17 cellular contexts compared by ENCODE assay signal in the genomic region with DNA sequence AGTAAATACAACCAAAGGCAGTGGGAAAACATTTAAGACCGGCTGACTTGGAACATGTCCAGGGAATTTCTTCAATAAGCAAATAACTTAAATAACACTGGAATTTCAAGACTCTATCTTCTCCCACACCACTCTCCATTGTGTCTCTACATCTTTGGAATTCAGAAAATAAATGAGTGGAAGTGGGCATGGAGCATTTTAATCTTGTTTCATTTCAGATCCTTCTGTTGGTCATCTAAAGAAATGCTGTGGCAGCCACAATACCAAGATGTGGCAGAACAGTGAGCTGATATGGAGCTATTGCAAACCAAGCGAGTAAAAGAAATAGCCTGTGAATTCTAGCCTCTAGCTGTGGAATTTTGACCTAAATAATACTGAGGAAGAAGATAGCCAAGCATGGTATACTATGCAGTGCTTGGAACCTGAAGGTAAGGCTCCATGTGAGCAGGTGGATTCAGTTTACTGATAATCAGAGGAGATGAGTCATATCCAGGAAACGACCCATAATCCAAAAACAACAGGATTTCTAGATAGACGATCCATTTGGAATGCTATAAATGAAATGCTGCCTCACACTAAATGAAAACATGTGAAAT.
DNase-seq lines count a peak whose midpoint lies in the region; ATAC-seq and TF ChIP-seq lines count a peak whose summit lies in the region.
"Had no signal": no experiment of that assay in that cellular context is flagged by ENCODE, and none has a peak within 500 bp of the region (broad histone marks: within the 10 kb centered on the region; RNA-seq: fewer than 3 reads in every experiment).

No MANE protein-coding gene starts in this region.

- H3K27me3 ChIP-seq in mesenchymal stem cell (ENCODE audit: control insufficient read depth in 1 of 2, insufficient read depth in 1 of 2, low read length in 2 of 2) = no peaks in the 10 kb centered on the region
- no peaks in the 10 kb centered on the region for H3K27me3 ChIP-seq in CD8-positive, alpha-beta memory T cell (ENCODE audit: insufficient read depth, low read length, poor library complexity, severe bottlenecking)
- H3K27me3 ChIP-seq: heart left ventricle had no signal

- H4K91ac ChIP-seq in mesenchymal stem cell (ENCODE audit: low read length) = no peak overlapping the region

- H3K4me1 Mint-ChIP-seq in stimulated activated effector memory CD8-positive, alpha-beta T cell treated with anti-CD3 and anti-CD28 coated beads, Interleukin-12 subunit alpha, Interleukin-12 subunit beta, amount 100 ng/mL, for 72 hours = no peaks in the 10 kb centered on the region
- H3K4me1 Mint-ChIP-seq in CD8-positive, alpha-beta memory T cell = no peaks in the 10 kb centered on the region
- H3K4me1 Mint-ChIP-seq: activated naive CD4-positive, alpha-beta T cell treated with anti-CD3 and anti-CD28 coated beads, Interleukin-2, amount 50 U/mL, for 24 hours; CD14-positive monocyte had no signal

- no peak overlapping the region for H3K18ac ChIP-seq in mesenchymal stem cell (ENCODE audit: low read depth in 1 of 2, low read length in 2 of 2)

- no peak overlapping the region for H3K4me2 ChIP-seq in mesenchymal stem cell (ENCODE audit: low read length, poor library complexity, severe bottlenecking)
- H3K4me2 ChIP-seq: smooth muscle cell had no signal

- no peaks in the 10 kb centered on the region for H3K36me3 Mint-ChIP-seq in stimulated activated effector memory CD8-positive, alpha-beta T cell treated with anti-CD3 and anti-CD28 coated beads, Interleukin-12 subunit alpha, Interleukin-12 subunit beta, amount 100 ng/mL, for 72 hours
- H3K36me3 Mint-ChIP-seq in CD8-positive, alpha-beta memory T cell = no peaks in the 10 kb centered on the region
- H3K36me3 Mint-ChIP-seq: activated naive CD4-positive, alpha-beta T cell treated with anti-CD3 and anti-CD28 coated beads, Interleukin-2, amount 50 U/mL, for 24 hours; CD14-positive monocyte had no signal

- peaks cover 0 to 2% of the 10 kb centered on the region in 2 donors for H3K27me3 Mint-ChIP-seq in CD8-positive, alpha-beta memory T cell
- H3K27me3 Mint-ChIP-seq: activated naive CD4-positive, alpha-beta T cell treated with anti-CD3 and anti-CD28 coated beads, Interleukin-2, amount 50 U/mL, for 24 hours had no signal

- H2AK5ac ChIP-seq in mesenchymal stem cell (ENCODE audit: low read length, severe bottlenecking) = no peak overlapping the region

- no peak overlapping the region for H2BK120ac ChIP-seq in mesenchymal stem cell (ENCODE audit: low read depth, low read length)

- no peak overlapping the region for H2BK5ac ChIP-seq in mesenchymal stem cell (ENCODE audit: low read depth, low read length, poor library complexity, severe bottlenecking)

- H3K9me3 ChIP-seq in mesenchymal stem cell (ENCODE audit: control insufficient read depth, low read length) = peaks cover 2% of the 10 kb centered on the region
- H3K9me3 ChIP-seq in CD8-positive, alpha-beta memory T cell (ENCODE audit: low read length) = no peaks in the 10 kb centered on the region
- H3K9me3 ChIP-seq: HAP-1, heart left ventricle had no signal

- no peaks in the 10 kb centered on the region for H3K79me1 ChIP-seq in mesenchymal stem cell (replicated peaks; ENCODE audit: low read length, poor library complexity, severe bottlenecking)

- H3K9ac ChIP-seq in mesenchymal stem cell (ENCODE audit: low read length) = no peak overlapping the region

- no peak overlapping the region for H3K27ac Mint-ChIP-seq in stimulated activated effector memory CD8-positive, alpha-beta T cell treated with anti-CD3 and anti-CD28 coated beads, Interleukin-12 subunit alpha, Interleukin-12 subunit beta, amount 100 ng/mL, for 72 hours
- H3K27ac Mint-ChIP-seq in CD8-positive, alpha-beta memory T cell = no peak overlapping the region
- H3K27ac Mint-ChIP-seq: activated naive CD4-positive, alpha-beta T cell treated with anti-CD3 and anti-CD28 coated beads, Interleukin-2, amount 50 U/mL, for 24 hours; CD14-positive monocyte had no signal

- no peak for TF ChIP-seq CTCF in cardiac fibroblast (IDR thresholded peaks at IDR 0.05; ENCODE audit: low read depth, low read length)

- WGBS in mesenchymal stem cell = 54% methylated on average over 1 of the region's 4 CpGs

- peaks cover 13% of the 10 kb centered on the region for H3K9me3 Mint-ChIP-seq in stimulated activated effector memory CD8-positive, alpha-beta T cell treated with anti-CD3 and anti-CD28 coated beads, Interleukin-12 subunit alpha, Interleukin-12 subunit beta, amount 100 ng/mL, for 72 hours
- peaks cover 0 to 18% (median 1%) of the 10 kb centered on the region in 5 donors for H3K9me3 Mint-ChIP-seq in CD8-positive, alpha-beta memory T cell

- H3K23ac ChIP-seq in mesenchymal stem cell (ENCODE audit: low read length in 2 of 2) = no peak overlapping the region

- CTCF ChIA-PET in CD8-positive, alpha-beta memory T cell (lab: Charles Lee) = no interaction called here

- no peaks in the 10 kb centered on the region for H3K36me3 ChIP-seq in mesenchymal stem cell (ENCODE audit: control insufficient read depth in 1 of 2, insufficient read depth in 2 of 2, low read depth in 1 of 2, low read length in 2 of 2)
- H3K36me3 ChIP-seq in CD8-positive, alpha-beta memory T cell (ENCODE audit: insufficient read depth, low read length) = no peaks in the 10 kb centered on the region
- H3K36me3 ChIP-seq: HAP-1, heart left ventricle had no signal

- no peak overlapping the region for H2BK15ac ChIP-seq in mesenchymal stem cell (ENCODE audit: low read depth, poor library complexity, severe bottlenecking)

- H3K4me1 ChIP-seq in mesenchymal stem cell (ENCODE audit: control insufficient read depth, insufficient read depth, low read depth, low read length) = no peaks in the 10 kb centered on the region
- H3K4me1 ChIP-seq in CD8-positive, alpha-beta memory T cell (ENCODE audit: insufficient read depth, low read length) = no peaks in the 10 kb centered on the region
- H3K4me1 ChIP-seq: HAP-1 had no signal

- H3K14ac ChIP-seq in mesenchymal stem cell (ENCODE audit: low read length in 2 of 2) = no peak overlapping the region

- peak overlapping the region in 1 of 2 experiments; percentile 64 for H3K4ac ChIP-seq in mesenchymal stem cell (ENCODE audit: low read depth in 1 of 2, low read length in 2 of 2)

- H3K4me3 ChIP-seq in cardiac fibroblast (replicated peaks in 1 of 2; ENCODE audit: low read depth in 2 of 2, low read length in 2 of 2) (no peak overlapping the region), mesenchymal stem cell (ENCODE audit: insufficient read depth in 1 of 2, low read depth in 1 of 2, low read length in 2 of 2) (no peak overlapping the region)
- no peak overlapping the region for H3K4me3 ChIP-seq in CD8-positive, alpha-beta memory T cell (ENCODE audit: low read length)
- H3K4me3 ChIP-seq: HAP-1, smooth muscle cell had no signal

- H3K27ac ChIP-seq in mesenchymal stem cell (ENCODE audit: low read length, poor library complexity, severe bottlenecking) = peak overlapping the region; percentile 2
- H3K27ac ChIP-seq in CD8-positive, alpha-beta memory T cell (ENCODE audit: low read depth, low read length) = no peak overlapping the region
- H3K27ac ChIP-seq: heart left ventricle had no signal

- no peak for ATAC-seq in stimulated activated effector memory CD8-positive, alpha-beta T cell treated with anti-CD3 and anti-CD28 coated beads, Interleukin-12 subunit alpha, Interleukin-12 subunit beta, amount 100 ng/mL, for 72 hours
- no peak for ATAC-seq in GM21786 (IDR thresholded peaks at IDR 0.05; ENCODE audit: unreplicated experiment)
- ATAC-seq: left ventricle myocardium superior had no signal

- POLR2A ChIA-PET in CD8-positive, alpha-beta memory T cell (lab: Charles Lee) = no interaction called here

- no peak overlapping the region for H2BK12ac ChIP-seq in mesenchymal stem cell (ENCODE audit: low read length in 2 of 2)

- no peak overlapping the region for H2AFZ ChIP-seq in mesenchymal stem cell (ENCODE audit: low read depth, low read length)

- H4K8ac ChIP-seq in mesenchymal stem cell (ENCODE audit: low read length) = no peak overlapping the region

- H3K4me3 Mint-ChIP-seq in stimulated activated effector memory CD8-positive, alpha-beta T cell treated with anti-CD3 and anti-CD28 coated beads, Interleukin-12 subunit alpha, Interleukin-12 subunit beta, amount 100 ng/mL, for 72 hours = no peak overlapping the region
- no peak overlapping the region for H3K4me3 Mint-ChIP-seq in CD8-positive, alpha-beta memory T cell
- H3K4me3 Mint-ChIP-seq: activated naive CD4-positive, alpha-beta T cell treated with anti-CD3 and anti-CD28 coated beads, Interleukin-2, amount 50 U/mL, for 24 hours; CD14-positive monocyte had no signal

- DNase-seq in DMS153 treated with DMSO at 0.1 percent for 48 hours (lab: John Stamatoyannopoulos, UW; ENCODE audit: unreplicated experiment) (peak; percentile 13), NCI-H2029 (lab: John Stamatoyannopoulos, UW) (peak; percentile 46), cardiac fibroblast (ENCODE audit: low read depth in 2 of 2) (peak; percentile 67 to 77), mesenchymal stem cell (peak; percentile 23), superior temporal gyrus (ENCODE audit: extremely low spot score) (no peak)
- no peak for DNase-seq in stimulated activated effector memory CD8-positive, alpha-beta T cell treated with anti-CD3 and anti-CD28 coated beads, Interleukin-12 subunit alpha, Interleukin-12 subunit beta, amount 100 ng/mL, for 72 hours (ENCODE audit: low spot score in 2 of 2)
- no peak for DNase-seq in CD8-positive, alpha-beta memory T cell
- DNase-seq: heart left ventricle, left ventricle myocardium superior, NCI-H510A, Right ventricle myocardium superior, substantia nigra had no signal

Comparison
In these comparisons a context has a peak if more than half of its experiments do, and no peak if none do; other contexts are left out.
1. DNase-seq: peak in DMS153 treated with DMSO at 0.1 percent for 48 hours (single experiment), NCI-H2029 (single experiment), cardiac fibroblast (2 of 2) and mesenchymal stem cell (single experiment); none in stimulated activated effector memory CD8-positive, alpha-beta T cell treated with anti-CD3 and anti-CD28 coated beads, Interleukin-12 subunit alpha, Interleukin-12 subunit beta, amount 100 ng/mL, for 72 hours (0 of 2), CD8-positive, alpha-beta memory T cell (0 of 5) and superior temporal gyrus (single experiment).